1 cellular context compared by ENCODE assay signal in genomic region chr10:130809761-130810515, GRCh38.
TF ChIP-seq lines count a peak whose summit lies in the region.

No MANE protein-coding gene starts in this region.

TF ChIP-seq in GM23338, 12 proteins besides CTCF, POLR2A, EP300 and RAD21 (continued from another document):
- TF ChIP-seq ZNF462 (CRISPR knock-in tag; IDR thresholded peaks at IDR 0.05) (no peak), CREB1 (CRISPR knock-in tag; IDR thresholded peaks at IDR 0.05; ENCODE audit: low read depth) (no peak), ETS1 (IDR thresholded peaks at IDR 0.05) (no peak), STAT1 (IDR thresholded peaks at IDR 0.05; ENCODE audit: unreplicated experiment) (no peak)
